ENCODE assay signal across 7 cellular contexts in the genomic region with DNA sequence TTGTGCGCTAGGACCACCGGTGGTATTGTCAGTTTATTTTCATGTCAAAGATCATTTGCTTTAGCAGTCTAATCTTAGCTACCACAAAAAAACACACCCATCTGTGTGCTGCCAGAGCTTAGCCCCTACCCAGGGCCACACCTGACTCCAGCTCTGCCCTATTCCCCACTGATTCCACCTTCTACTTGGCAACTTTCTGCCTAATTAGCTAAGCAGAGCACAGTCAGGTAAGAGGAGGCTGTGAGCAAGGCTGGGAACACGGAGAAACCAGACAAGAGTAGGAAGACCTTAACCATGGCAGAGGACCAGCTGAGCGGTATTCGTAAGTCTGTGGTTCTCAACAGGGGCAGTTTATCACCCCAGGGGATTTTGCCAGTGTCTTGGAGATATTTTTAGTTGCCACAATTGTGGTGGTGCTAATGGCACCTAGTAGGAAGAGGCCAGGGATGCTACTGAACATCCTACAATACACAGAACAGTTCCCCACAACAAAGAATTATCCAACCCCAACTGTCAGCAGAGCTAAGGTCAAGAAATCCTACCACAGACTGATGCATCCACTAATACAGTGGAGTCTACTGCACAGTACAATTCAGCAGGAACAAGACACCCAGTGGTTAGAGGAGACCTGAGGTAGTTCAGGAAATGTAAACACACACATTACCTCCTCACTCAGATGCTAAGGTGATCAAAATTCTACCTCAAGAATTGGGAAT.
DNase-seq lines count a peak whose midpoint lies in the region; ATAC-seq and TF ChIP-seq lines count a peak whose summit lies in the region.

No MANE protein-coding gene starts in this region.

- H3K4me3 ChIP-seq in gastroesophageal sphincter: peak overlapping the region in 1 of 2 donors; percentile 14

- 57 to 60% methylated on average over 2 to 3 of the region's 5 CpGs for WGBS in gastroesophageal sphincter (ENCODE audit: low coverage in 1 of 2), 2 donors

- ATAC-seq in GM19025 (IDR thresholded peaks at IDR 0.05; ENCODE audit: low read depth, unreplicated experiment) (peak; percentile 61), HG02943 (IDR thresholded peaks at IDR 0.05; ENCODE audit: low read depth, unreplicated experiment) (peak; percentile 50), naive B cell (ENCODE audit: low read depth in 2 of 2) (peak; percentile 83 to 85), gastroesophageal sphincter (no peak)

- TF ChIP-seq EP300 in gastroesophageal sphincter (IDR thresholded peaks at IDR 0.05): no peak

- H3K27ac ChIP-seq in gastroesophageal sphincter: no peak overlapping the region

- POLR2A ChIA-PET in activated CD4-positive, alpha-beta memory T cell treated with anti-CD3 and anti-CD28 coated beads for 36 hours (lab: Charles Lee): interaction anchor here (0.9 to 2.1 kb wide), 3 partner anchors 24 to 116 kb away, joined by 3 to 8 read pairs (median 3); a partner anchor contains a TSS

- peaks cover 10% of the 10 kb centered on the region for H3K9me3 Mint-ChIP-seq in activated CD4-positive, alpha-beta memory T cell treated with anti-CD3 and anti-CD28 coated beads for 36 hours
- H3K9me3 Mint-ChIP-seq in naive B cell: peaks cover 0 to 12% (median 5%) of the 10 kb centered on the region in 7 donors

- peak overlapping the region; percentile 75 for H3K4me3 Mint-ChIP-seq in activated CD4-positive, alpha-beta memory T cell treated with anti-CD3 and anti-CD28 coated beads for 36 hours
- H3K4me3 Mint-ChIP-seq in naive B cell: peak overlapping the region; percentile 84 to 98 (median 94)

- peaks cover 0 to 20% (median 0%) of the 10 kb centered on the region in 3 donors for H3K4me1 ChIP-seq in gastroesophageal sphincter

- H3K36me3 Mint-ChIP-seq in activated CD4-positive, alpha-beta memory T cell treated with anti-CD3 and anti-CD28 coated beads for 36 hours: peaks cover 4% of the 10 kb centered on the region
- H3K36me3 Mint-ChIP-seq in naive B cell: peaks cover 9 to 17% of the 10 kb centered on the region in 2 donors

- peak; percentile 45 for DNase-seq in activated CD4-positive, alpha-beta memory T cell treated with anti-CD3 and anti-CD28 coated beads for 36 hours
- DNase-seq in naive B cell (peak; percentile 39), midbrain (lab: John Stamatoyannopoulos, UW) (no peak), retina (no peak)

- no peaks in the 10 kb centered on the region for H3K9me3 ChIP-seq in gastroesophageal sphincter

- TF ChIP-seq CTCF in gastroesophageal sphincter (IDR thresholded peaks at IDR 0.05): no peak

- H3K4me1 Mint-ChIP-seq in activated CD4-positive, alpha-beta memory T cell treated with anti-CD3 and anti-CD28 coated beads for 36 hours (ENCODE audit: low read depth): peaks cover 31% of the 10 kb centered on the region
- H3K4me1 Mint-ChIP-seq in naive B cell: peaks cover 35 to 55% (median 48%) of the 10 kb centered on the region in 3 donors

- H3K36me3 ChIP-seq in gastroesophageal sphincter: no peaks in the 10 kb centered on the region

- no peak for TF ChIP-seq POLR2A in gastroesophageal sphincter (IDR thresholded peaks at IDR 0.05)

- CTCF ChIA-PET in activated CD4-positive, alpha-beta memory T cell treated with anti-CD3 and anti-CD28 coated beads for 36 hours (lab: Charles Lee): interaction anchor here (1.0 to 2.9 kb wide), 4 partner anchors 19 to 116 kb away, joined by 3 to 8 read pairs (median 6); no protein-coding TSS in a partner anchor

- no peaks in the 10 kb centered on the region for H3K27me3 ChIP-seq in gastroesophageal sphincter

- H3K27me3 Mint-ChIP-seq in activated CD4-positive, alpha-beta memory T cell treated with anti-CD3 and anti-CD28 coated beads for 36 hours: no peaks in the 10 kb centered on the region
- no peaks in the 10 kb centered on the region for H3K27me3 Mint-ChIP-seq in naive B cell

- H3K27ac Mint-ChIP-seq in activated CD4-positive, alpha-beta memory T cell treated with anti-CD3 and anti-CD28 coated beads for 36 hours: peak overlapping the region; percentile 86
- H3K27ac Mint-ChIP-seq in naive B cell: peak overlapping the region; percentile 95 to 99 (median 98)

- intact Hi-C loops in activated CD4-positive, alpha-beta memory T cell treated with anti-CD3 and anti-CD28 coated beads for 36 hours (cut with micrococcal nuclease): loop anchor here (1.0 to 10.0 kb wide), 7 partner anchors 13 to 694 kb away; a partner anchor contains a TSS

Comparison
In these comparisons a context has a peak if more than half of its experiments do, and no peak if none do; other contexts are left out.
1. DNase-seq: peak in activated CD4-positive, alpha-beta memory T cell treated with anti-CD3 and anti-CD28 coated beads for 36 hours (single experiment) and naive B cell (single experiment); none in midbrain (single experiment) and retina (single experiment).